10 cellular contexts compared by ENCODE assay signal in the genomic region with DNA sequence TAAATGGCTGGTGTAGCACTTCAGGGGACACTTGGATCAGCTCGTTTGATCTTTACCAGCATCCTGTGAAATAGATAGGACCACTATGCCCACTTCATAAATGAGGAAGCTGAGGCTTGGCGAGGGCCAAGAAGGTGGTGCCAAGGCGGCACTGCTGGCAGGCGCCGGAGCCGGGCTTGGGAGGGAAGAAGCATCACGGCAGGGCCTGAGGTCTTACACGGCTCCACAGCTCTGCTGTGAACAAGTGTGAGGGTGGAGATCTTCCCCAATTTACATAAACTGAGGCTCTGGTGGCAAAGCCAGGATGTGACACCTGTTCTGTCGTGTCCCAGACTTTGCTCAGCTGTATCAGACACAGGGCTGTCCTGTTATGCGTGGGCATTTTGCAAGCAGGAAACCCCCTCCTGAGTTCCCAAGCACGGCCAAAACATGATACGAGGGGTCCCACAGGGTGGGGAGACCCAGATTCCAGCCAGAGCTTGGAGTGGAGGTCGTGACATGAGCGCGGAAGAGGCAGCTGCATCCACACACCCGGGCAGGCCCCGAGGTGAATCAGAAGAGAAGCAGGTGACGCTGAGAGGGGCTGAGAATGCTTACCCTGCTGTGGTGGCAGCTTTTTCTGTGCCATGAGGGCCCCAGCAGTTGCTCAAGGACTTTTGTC.
DNase-seq lines count a peak whose midpoint lies in the region; ATAC-seq and TF ChIP-seq lines count a peak whose summit lies in the region.
"Had no signal": no experiment of that assay in that cellular context is flagged by ENCODE, and none has a peak within 500 bp of the region (broad histone marks: within the 10 kb centered on the region; RNA-seq: fewer than 3 reads in every experiment).

No MANE protein-coding gene starts in this region.

- H3K4me1 Mint-ChIP-seq in neural progenitor cell = peaks cover 35% of the 10 kb centered on the region
- H3K4me1 Mint-ChIP-seq in activated CD4-positive, alpha-beta T cell treated with anti-CD3 and anti-CD28 coated beads for 36 hours = no peaks in the 10 kb centered on the region

- H2AFZ ChIP-seq in neural progenitor cell (replicated peaks) = no peak overlapping the region

- H3K4me2 ChIP-seq in neural progenitor cell = no peak overlapping the region

- TF ChIP-seq CTCF in neural progenitor cell (IDR thresholded peaks at IDR 0.05) = no peak

- H3K9me3 Mint-ChIP-seq in neural progenitor cell = no peaks in the 10 kb centered on the region
- H3K9me3 Mint-ChIP-seq in activated CD4-positive, alpha-beta T cell treated with anti-CD3 and anti-CD28 coated beads for 36 hours (ENCODE audit: low read depth) = no peaks in the 10 kb centered on the region

- peak overlapping the region; percentile 69 for H3K27ac Mint-ChIP-seq in neural progenitor cell
- no peak overlapping the region for H3K27ac Mint-ChIP-seq in activated CD4-positive, alpha-beta T cell treated with anti-CD3 and anti-CD28 coated beads for 36 hours

- no peaks in the 10 kb centered on the region for H3K36me3 ChIP-seq in neural progenitor cell
- H3K36me3 ChIP-seq: MG63 had no signal

- no peaks in the 10 kb centered on the region for H3K79me2 ChIP-seq in neural progenitor cell (ENCODE audit: low read depth)

- in situ Hi-C loops in ACHN (cut with HindIII; ENCODE audit: low pct_ligation_motif_present, low pct_unique_long_range_greater_than_20kb, low sequenced_read_pairs) = no loop called here

- H3K27me3 Mint-ChIP-seq in neural progenitor cell (ENCODE audit: insufficient read depth, low read depth) = peaks cover 7% of the 10 kb centered on the region
- H3K27me3 Mint-ChIP-seq in activated CD4-positive, alpha-beta T cell treated with anti-CD3 and anti-CD28 coated beads for 36 hours = no peaks in the 10 kb centered on the region

- POLR2A ChIA-PET in activated CD4-positive, alpha-beta T cell treated with anti-CD3 and anti-CD28 coated beads for 36 hours (lab: Charles Lee) = no interaction called here

- no peak overlapping the region for H3K4me3 ChIP-seq in neural progenitor cell
- H3K4me3 ChIP-seq: MG63 had no signal

- no peaks in the 10 kb centered on the region for H3K27me3 ChIP-seq in neural progenitor cell
- H3K27me3 ChIP-seq: foreskin keratinocyte, MG63 had no signal

- H3K9ac ChIP-seq in neural progenitor cell = no peak overlapping the region

- intact Hi-C loops in activated CD4-positive, alpha-beta T cell treated with anti-CD3 and anti-CD28 coated beads for 36 hours (cut with DNase I, micrococcal nuclease) = no loop called here

- CTCF ChIA-PET in activated CD4-positive, alpha-beta T cell treated with anti-CD3 and anti-CD28 coated beads for 36 hours (lab: Charles Lee) = interaction anchor here (0.5 to 1.4 kb wide), 6 partner anchors 8 to 237 kb away, joined by 3 read pairs; no protein-coding TSS in a partner anchor

- H3K4me1 ChIP-seq in neural progenitor cell = peaks cover 10% of the 10 kb centered on the region
- H3K4me1 ChIP-seq: foreskin keratinocyte had no signal

- no peaks in the 10 kb centered on the region for H3F3A ChIP-seq in neural progenitor cell (ENCODE audit: low read depth)

- DNase-seq in neural progenitor cell (ENCODE audit: low spot score) (no peak), kidney tubule cell (ENCODE audit: low spot score) (no peak), ACHN (no peak)
- DNase-seq in NK-92 treated with Interleukin-12 subunit alpha and Interleukin-12 subunit beta, amount 100 ng/mL, for 24 hours (lab: John Stamatoyannopoulos, UW) = no peak
- DNase-seq in activated CD4-positive, alpha-beta T cell treated with anti-CD3 and anti-CD28 coated beads for 36 hours = no peak
- DNase-seq: foreskin keratinocyte, MG63 had no signal

- H3K9me3 ChIP-seq in neural progenitor cell (ENCODE audit: low read depth) = no peaks in the 10 kb centered on the region
- H3K9me3 ChIP-seq: MG63 had no signal

- no peak overlapping the region for H3K4me3 Mint-ChIP-seq in neural progenitor cell
- H3K4me3 Mint-ChIP-seq in activated CD4-positive, alpha-beta T cell treated with anti-CD3 and anti-CD28 coated beads for 36 hours = no peak overlapping the region

- no peaks in the 10 kb centered on the region for H4K20me1 ChIP-seq in neural progenitor cell (ENCODE audit: low read depth)

- H3K27ac ChIP-seq in neural progenitor cell = no peak overlapping the region
- H3K27ac ChIP-seq: foreskin keratinocyte had no signal

- no peaks in the 10 kb centered on the region for H3K36me3 Mint-ChIP-seq in neural progenitor cell
- no peaks in the 10 kb centered on the region for H3K36me3 Mint-ChIP-seq in activated CD4-positive, alpha-beta T cell treated with anti-CD3 and anti-CD28 coated beads for 36 hours (ENCODE audit: low read depth)

- ATAC-seq in GM18907 (IDR thresholded peaks at IDR 0.05; ENCODE audit: unreplicated experiment) (peak; percentile 67), GM21717 (IDR thresholded peaks at IDR 0.05; ENCODE audit: unreplicated experiment) (peak; percentile 65), HG03521 (IDR thresholded peaks at IDR 0.05; ENCODE audit: unreplicated experiment) (peak; percentile 43)
- ATAC-seq in activated CD4-positive, alpha-beta T cell treated with anti-CD3 and anti-CD28 coated beads for 36 hours = no peak
- ATAC-seq: foreskin keratinocyte had no signal
